ENCODE assay signal across 12 cellular contexts in genomic region chr11:69155302-69156198, GRCh38. TPM values are rescaled to one million over a fixed set of nuclear protein-coding genes. Genes with fewer than 3 reads are reported as not detected.
DNase-seq lines count a peak whose midpoint lies in the region; ATAC-seq and TF ChIP-seq lines count a peak whose summit lies in the region.
"Had no signal": no experiment of that assay in that cellular context is flagged by ENCODE, and none has a peak within 500 bp of the region (broad histone marks: within the 10 kb centered on the region; RNA-seq: fewer than 3 reads in every experiment).

Gene SMIM38, plus strand, starts transcription at chr11:69155935. Its CDS starts 1,912 bp downstream, at chr11:69157847.

- no peak for TF ChIP-seq EP300 in SK-N-SH (IDR thresholded peaks at IDR 0.05; ENCODE audit: borderline replicate concordance in 1 of 2, low read depth in 1 of 2, low read length in 1 of 2)

- peak within 1 kb of the TSS; percentile 52 to 80 for H4K8ac ChIP-seq in IMR-90 (ENCODE audit: low read depth in 2 of 2, low read length in 2 of 2)

- intact Hi-C loops in IMR-90 (cut with micrococcal nuclease) (no loop called here), head of caudate nucleus (cut with DNase I) (no loop called here)
- intact Hi-C loops in CD8-positive, alpha-beta T cell (cut with DNase I, micrococcal nuclease) = no loop called here

- H2BK5ac ChIP-seq in IMR-90 (ENCODE audit: low read depth, low read length, poor library complexity, severe bottlenecking) = no peak within 1 kb of the TSS

- TF ChIP-seq RAD21 in SK-N-SH (IDR thresholded peaks at IDR 0.05; ENCODE audit: low read length) = no peak
- TF ChIP-seq RAD21 in IMR-90 (IDR thresholded peaks at IDR 0.05; ENCODE audit: low read length) = no peak

- H3K4me1 ChIP-seq in SK-N-SH (ENCODE audit: control insufficient read depth in 1 of 2, insufficient read depth in 2 of 2, low read depth in 1 of 2, low read length in 1 of 2) (peaks cover 11 to 36% of the 10 kb centered on the region in 2 experiments; a peak in 2 of 4 replicates), IMR-90 (ENCODE audit: control insufficient read depth, insufficient read depth, low read length) (peaks cover 20% of the 10 kb centered on the region)
- no peaks in the 10 kb centered on the region for H3K4me1 ChIP-seq in CD8-positive, alpha-beta T cell (ENCODE audit: insufficient read depth, low read length)

- H3K4me3 Mint-ChIP-seq in CD8-positive, alpha-beta T cell = no peak within 1 kb of the TSS
- H3K4me3 Mint-ChIP-seq: activated T-helper 1 cell treated with anti-CD3 and anti-CD28 coated beads, Interleukin-12 subunit alpha, Interleukin-12 subunit beta, Interleukin-2, Interleukin-4 antibody, amounts not matched to agents 30 ng/mL and 10 ng/mL and 1 ng/mL, durations not matched to agents 14 hours and 24 hours and 36 hours had no signal

- peak within 1 kb of the TSS; percentile 46; the same call in 1 of the 2 replicates for H3K9ac ChIP-seq in SK-N-SH
- H3K9ac ChIP-seq in IMR-90 (ENCODE audit: low read depth, low read length) = peak within 1 kb of the TSS; percentile 20; the same call in 1 of the 2 replicates

- DNase-seq in SK-N-SH (no peak), IMR-90 (no peak), head of caudate nucleus (peak in 28 of 42 donors; percentile 11 to 76 (median 44)), NCI-H526 treated with DMSO at 0.1 percent for 48 hours (lab: John Stamatoyannopoulos, UW) (no peak), AML-193 (lab: John Stamatoyannopoulos, UW) (no peak)
- peak; percentile 36 for DNase-seq in stimulated activated naive CD8-positive, alpha-beta T cell treated with anti-CD3 and anti-CD28 coated beads, Interleukin-15, Interleukin-2, amounts not matched to agents 100 U/mL and 50 U/mL, for 24 hours
- no peak for DNase-seq in CD8-positive, alpha-beta T cell
- DNase-seq: effector memory CD4-positive, alpha-beta T cell; NCI-H526 had no signal

- H3K23ac ChIP-seq in IMR-90 (ENCODE audit: low read depth, low read length) = peak within 1 kb of the TSS; percentile 47; the same call in 1 of the 2 replicates

- TF ChIP-seq CTCF in SK-N-SH (IDR thresholded peaks at IDR 0.05) (no peak), IMR-90 (conservative IDR thresholded peaks at IDR 0.05; ENCODE audit: low read depth, low read length) (no peak)
- TF ChIP-seq CTCF in CD8-positive, alpha-beta T cell (IDR thresholded peaks at IDR 0.05) = no peak

- peak within 1 kb of the TSS; percentile 85 for H3K4ac ChIP-seq in IMR-90 (ENCODE audit: low read depth, low read length)

- H3K36me3 Mint-ChIP-seq in CD8-positive, alpha-beta T cell = no peaks in the 10 kb centered on the region

- ATAC-seq in SK-N-SH treated with all-trans-retinoic acid at 6 μM for 48 hours = no peak
- no peak for ATAC-seq in IMR-90 (ENCODE audit: low read depth)
- ATAC-seq in stimulated activated naive CD8-positive, alpha-beta T cell treated with anti-CD3 and anti-CD28 coated beads, Interleukin-15, Interleukin-2, amounts not matched to agents 100 U/mL and 50 U/mL, for 24 hours = peak; percentile 68
- ATAC-seq in CD8-positive, alpha-beta T cell = no peak

- H3K36me3 ChIP-seq in SK-N-SH (replicated peaks in 1 of 2; ENCODE audit: control insufficient read depth in 1 of 2, insufficient read depth in 2 of 2, low read length in 1 of 2) (no peaks in the 10 kb centered on the region), IMR-90 (ENCODE audit: control insufficient read depth, insufficient read depth, low read length) (no peaks in the 10 kb centered on the region)
- no peaks in the 10 kb centered on the region for H3K36me3 ChIP-seq in CD8-positive, alpha-beta T cell (ENCODE audit: insufficient read depth, low read length)

- H3K79me2 ChIP-seq in SK-N-SH (ENCODE audit: insufficient read depth) = no peaks in the 10 kb centered on the region

- H4K20me1 ChIP-seq in SK-N-SH (ENCODE audit: insufficient read depth) = no peaks in the 10 kb centered on the region
- no peaks in the 10 kb centered on the region for H4K20me1 ChIP-seq in IMR-90 (ENCODE audit: insufficient read depth, low read length)

- H3K27me3 Mint-ChIP-seq in CD8-positive, alpha-beta T cell (ENCODE audit: low read depth) = peaks cover 2% of the 10 kb centered on the region

- no peaks in the 10 kb centered on the region for H3K4me1 Mint-ChIP-seq in CD8-positive, alpha-beta T cell (ENCODE audit: low read depth)

- TF ChIP-seq POLR2A in IMR-90 (IDR thresholded peaks at IDR 0.05; ENCODE audit: low read depth, low read length) = no peak

- peak within 1 kb of the TSS; percentile 80 for H4K91ac ChIP-seq in IMR-90 (ENCODE audit: insufficient read depth, low read depth, low read length)

- peak within 1 kb of the TSS; percentile 83 for H2AK9ac ChIP-seq in IMR-90 (replicated peaks; ENCODE audit: low read depth, low read length, poor library complexity)

- no peaks in the 10 kb centered on the region for H3F3A ChIP-seq in SK-N-SH (replicated peaks; ENCODE audit: insufficient read depth)

- POLR2A ChIA-PET in SK-N-SH (lab: Yijun Ruan, JAX) (interaction anchor here (0.8 kb wide), 1 partner anchor 29 kb away, joined by 3 read pairs; no protein-coding TSS in a partner anchor), IMR-90 (lab: Charles Lee; ENCODE audit: unreplicated experiment) (no interaction called here)
- POLR2A ChIA-PET in CD8-positive, alpha-beta T cell (lab: Charles Lee) = no interaction called here

- no peak within 1 kb of the TSS for H3K56ac ChIP-seq in IMR-90 (ENCODE audit: extremely low read depth, insufficient read depth, low read length)

- H3K18ac ChIP-seq in IMR-90 (ENCODE audit: low read depth, low read length) = peak within 1 kb of the TSS; percentile 67; the same call in 1 of the 2 replicates

- H3K4me3 ChIP-seq in SK-N-SH (ENCODE audit: low read depth in 2 of 2, low read length in 1 of 2) = no peak within 1 kb of the TSS
- H3K4me3 ChIP-seq in IMR-90 (ENCODE audit: insufficient read depth, low read depth, low read length) = no peak within 1 kb of the TSS
- H3K4me3 ChIP-seq in CD8-positive, alpha-beta T cell (ENCODE audit: low read depth, low read length) = no peak within 1 kb of the TSS

- H3K9me2 ChIP-seq in SK-N-SH = no peaks in the 10 kb centered on the region

- peak within 1 kb of the TSS; percentile 81 for H4K5ac ChIP-seq in IMR-90 (ENCODE audit: low read depth, low read length)

- no peaks in the 10 kb centered on the region for H3K9me3 ChIP-seq in SK-N-SH
- no peaks in the 10 kb centered on the region for H3K9me3 ChIP-seq in IMR-90 (ENCODE audit: control insufficient read depth, insufficient read depth, low read length)
- no peaks in the 10 kb centered on the region for H3K9me3 ChIP-seq in CD8-positive, alpha-beta T cell (ENCODE audit: low read length)

- H3K4me2 ChIP-seq in SK-N-SH (peak within 1 kb of the TSS; percentile 57; the same call in 1 of the 2 replicates), IMR-90 (ENCODE audit: low read depth, low read length) (no peak within 1 kb of the TSS; the same call in 1 of the 2 replicates)

- 88% methylated on average over 11 of the region's 32 CpGs for WGBS in SK-N-SH (ENCODE audit: low lambda C conversion rate)
- WGBS in IMR-90 (ENCODE audit: extremely low coverage in 2 of 2, insufficient read length in 1 of 2), 2 experiments = 79% methylated on average over 12 of the region's 32 CpGs; no CpG with 5 or more reads in 1 of the 2 experiments

- CTCF ChIA-PET in SK-N-SH (lab: Yijun Ruan, JAX) (interaction anchor here (1.0 to 4.8 kb wide), 5 partner anchors 10 to 486 kb away, joined by 3 to 29 read pairs (median 3); partner anchors contain the start of gene CCND1), IMR-90 (lab: Yijun Ruan, JAX) (no interaction called here)
- CTCF ChIA-PET in CD8-positive, alpha-beta T cell (lab: Charles Lee) = no interaction called here

- in situ Hi-C loops in IMR-90 (cut with MboI; ENCODE audit: low sequenced_read_pairs) = no loop called here

- no TSS peak for BruUV-seq in IMR-90 (replicated peaks; lab: Mats Ljungman, UMichigan)

- peak within 1 kb of the TSS; percentile 83 for H3K14ac ChIP-seq in IMR-90 (replicated peaks; ENCODE audit: low read depth, low read length)

- no peaks in the 10 kb centered on the region for H3K79me1 ChIP-seq in IMR-90 (ENCODE audit: low read depth in 1 of 2, low read length in 2 of 2)

- H2AK5ac ChIP-seq in IMR-90 (ENCODE audit: low read depth, low read length) = peak within 1 kb of the TSS; percentile 97

- dilution Hi-C loops in IMR-90 (cut with HindIII; ENCODE audit: low sequenced_read_pairs, unreplicated experiment) = no loop called here

- H2BK15ac ChIP-seq in IMR-90 (ENCODE audit: low read depth, low read length) = peak within 1 kb of the TSS; percentile 73; the same call in 1 of the 3 replicates

- H2BK20ac ChIP-seq in IMR-90 (ENCODE audit: low read depth, low read length) = peak within 1 kb of the TSS; percentile 43; the same call in 1 of the 2 replicates

- H3K27ac Mint-ChIP-seq in CD8-positive, alpha-beta T cell = no peak within 1 kb of the TSS
- H3K27ac Mint-ChIP-seq: activated T-helper 1 cell treated with anti-CD3 and anti-CD28 coated beads, Interleukin-12 subunit alpha, Interleukin-12 subunit beta, Interleukin-2, Interleukin-4 antibody, amounts not matched to agents 30 ng/mL and 10 ng/mL and 1 ng/mL, durations not matched to agents 14 hours and 24 hours and 36 hours had no signal

- H3K27me3 ChIP-seq in SK-N-SH (ENCODE audit: insufficient read depth) (no peaks in the 10 kb centered on the region), IMR-90 (ENCODE audit: control insufficient read depth, insufficient read depth, low read length) (no peaks in the 10 kb centered on the region)
- no peaks in the 10 kb centered on the region for H3K27me3 ChIP-seq in CD8-positive, alpha-beta T cell (ENCODE audit: insufficient read depth, low read length)

- peak within 1 kb of the TSS; percentile 47 to 98; a peak in 3 of 4 replicates for H3K27ac ChIP-seq in SK-N-SH (ENCODE audit: low read depth in 2 of 2, low read length in 1 of 2)
- peak within 1 kb of the TSS; percentile 49 for H3K27ac ChIP-seq in IMR-90 (ENCODE audit: insufficient read depth, low read length)
- H3K27ac ChIP-seq in CD8-positive, alpha-beta T cell (ENCODE audit: low read depth, low read length) = no peak within 1 kb of the TSS
- H3K27ac ChIP-seq: 22Rv1 had no signal

- H3K9me1 ChIP-seq in IMR-90 (ENCODE audit: insufficient read depth, low read length) = peaks cover 3% of the 10 kb centered on the region

- H2AFZ ChIP-seq in SK-N-SH (ENCODE audit: low read depth) (no peak within 1 kb of the TSS), IMR-90 (replicated peaks; ENCODE audit: low read length, poor library complexity) (peak within 1 kb of the TSS; percentile 83)

- no peaks in the 10 kb centered on the region for H3K9me3 Mint-ChIP-seq in CD8-positive, alpha-beta T cell
- H3K9me3 Mint-ChIP-seq: activated T-helper 1 cell treated with anti-CD3 and anti-CD28 coated beads, Interleukin-12 subunit alpha, Interleukin-12 subunit beta, Interleukin-2, Interleukin-4 antibody, amounts not matched to agents 30 ng/mL and 10 ng/mL and 1 ng/mL, durations not matched to agents 14 hours and 24 hours and 36 hours had no signal

- H2BK120ac ChIP-seq in IMR-90 (ENCODE audit: low read depth, low read length) = peak within 1 kb of the TSS; percentile 75

RNA-seq across cellular contexts. Expression of gene SMIM38, which starts in this region (rescaled TPM):
- polyA plus RNA-seq in SK-N-SH (2012; rRNA removed) (0.13 and 0.16 TPM in 2 replicates), IMR-90 (2012; rRNA removed) (0.05 and 0.07 TPM in 2 replicates)
- 0.01 and 0.09 TPM in 2 replicates for polyA plus RNA-seq in SK-N-SH (2012; cell fraction: cytosol; rRNA removed)
- 0.82 and 0.96 TPM in 2 replicates for polyA plus RNA-seq in SK-N-SH (2012; cell fraction: nucleus; rRNA removed)
- total RNA-seq in IMR-90 (2012; rRNA removed) = under 0.01 and 0.28 TPM in 2 replicates
- polyA plus RNA-seq in IMR-90 (2012; cell fraction: cytosol; rRNA removed) = 0.02 and 0.03 TPM in 2 replicates
- 0.56 and 0.64 TPM in 2 replicates for polyA plus RNA-seq in IMR-90 (2012; cell fraction: nucleus; rRNA removed; ENCODE audit: low replicate concordance)
- not detected for total RNA-seq in CD8-positive, alpha-beta T cell

Comparison
In these comparisons a context has a peak if more than half of its experiments do, and no peak if none do; other contexts are left out.
1. DNase-seq: peak in head of caudate nucleus (28 of 42) and stimulated activated naive CD8-positive, alpha-beta T cell treated with anti-CD3 and anti-CD28 coated beads, Interleukin-15, Interleukin-2, amounts not matched to agents 100 U/mL and 50 U/mL, for 24 hours (single experiment); none in SK-N-SH (single experiment), IMR-90 (single experiment), NCI-H526 treated with DMSO at 0.1 percent for 48 hours (single experiment), AML-193 (0 of 2) and CD8-positive, alpha-beta T cell (0 of 7).